ENCODE assay signal across 1 cellular context in genomic region chr1:167493372-167493771, GRCh38.
TF ChIP-seq lines count a peak whose summit lies in the region.

No MANE protein-coding gene starts in this region.

TF ChIP-seq in K562, 482 proteins besides CTCF, POLR2A, EP300 and RAD21:
- peak; percentile 56; the same call in 1 of the 2 replicates for TF ChIP-seq BCOR (IDR thresholded peaks at IDR 0.05)
- TF ChIP-seq KDM1A (IDR thresholded peaks at IDR 0.05), result 0 out of 4 replicates have a peak, but pooled peaks have one; percentile 7 to 36
- peak; percentile 92 for TF ChIP-seq RBM25 (IDR thresholded peaks at IDR 0.05; ENCODE audit: low read depth, low read length, severe bottlenecking)
- TF ChIP-seq ADNP (tag; IDR thresholded peaks at IDR 0.05), result peak; percentile 24; the same call in 1 of the 2 replicates
- TF ChIP-seq CAMTA2 (CRISPR knock-in tag; conservative IDR thresholded peaks at IDR 0.05), result no peak
